ENCODE assay signal across 10 cellular contexts in the genomic region with DNA sequence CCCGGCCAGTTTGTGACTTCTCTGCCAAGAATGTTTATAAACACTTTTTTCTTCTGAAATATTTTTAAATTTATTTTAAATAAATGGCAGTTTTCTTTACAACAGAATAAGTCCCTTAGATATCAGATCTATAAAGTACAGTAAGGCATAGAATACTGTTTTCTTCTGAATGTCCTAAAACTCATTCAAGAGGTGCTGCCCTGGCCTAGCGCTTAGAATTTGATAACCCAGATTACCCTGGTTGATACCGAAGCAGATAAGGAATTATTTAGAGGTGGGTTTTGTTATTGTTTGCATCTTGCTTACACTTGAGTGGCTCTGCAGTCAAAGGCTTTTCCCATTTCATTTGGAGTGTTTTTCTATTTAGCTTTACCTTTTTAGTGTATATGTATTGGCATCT. TPM values are rescaled to one million over a fixed set of nuclear protein-coding genes. Genes with fewer than 3 reads are reported as not detected.
DNase-seq lines count a peak whose midpoint lies in the region; ATAC-seq and TF ChIP-seq lines count a peak whose summit lies in the region.
"Had no signal": no experiment of that assay in that cellular context is flagged by ENCODE, and none has a peak within 500 bp of the region (broad histone marks: within the 10 kb centered on the region; RNA-seq: fewer than 3 reads in every experiment).

No MANE protein-coding gene starts in this region.

- H3K27me3 ChIP-seq in heart left ventricle = no peaks in the 10 kb centered on the region
- no peaks in the 10 kb centered on the region for H3K27me3 ChIP-seq in adipocyte (replicated peaks; ENCODE audit: control insufficient read depth, insufficient read depth, low read length)
- H3K27me3 ChIP-seq in right lobe of liver = no peaks in the 10 kb centered on the region
- H3K27me3 ChIP-seq in upper lobe of left lung = no peaks in the 10 kb centered on the region

- H3K27ac ChIP-seq in heart left ventricle (no peak overlapping the region), right lobe of liver (no peak overlapping the region), upper lobe of left lung (no peak overlapping the region)

- no peak for TF ChIP-seq POLR2A in heart left ventricle (IDR thresholded peaks at IDR 0.05)
- TF ChIP-seq POLR2A in right lobe of liver (IDR thresholded peaks at IDR 0.05) = no peak
- no peak for TF ChIP-seq POLR2A in upper lobe of left lung (IDR thresholded peaks at IDR 0.05)

- 61 to 68% (median 65%) methylated on average over 3 of the region's 3 CpGs for WGBS in heart left ventricle, 4 donors
- WGBS in right lobe of liver (ENCODE audit: insufficient coverage, low coverage, low lambda C conversion rate, missing lambda C conversion rate) = 53% methylated on average over 3 of the region's 3 CpGs
- WGBS in upper lobe of left lung, 2 donors = 70 to 71% methylated on average over 3 of the region's 3 CpGs

- ATAC-seq in heart left ventricle = no peak
- ATAC-seq in left ventricle myocardium superior = no peak
- no peak for ATAC-seq in right lobe of liver
- ATAC-seq in upper lobe of left lung (ENCODE audit: low FRiP score in 2 of 2) = no peak
- ATAC-seq in GM18858 (IDR thresholded peaks at IDR 0.05; ENCODE audit: unreplicated experiment) = no peak

- H3K36me3 ChIP-seq in heart left ventricle (peaks cover 0 to 48% (median 41%) of the 10 kb centered on the region in 9 donors), adipocyte (ENCODE audit: control insufficient read depth, insufficient read depth, low read length, severe bottlenecking) (peaks cover 30% of the 10 kb centered on the region), right lobe of liver (peaks cover 0 to 13% (median 4%) of the 10 kb centered on the region in 4 donors), upper lobe of left lung (peaks cover 0 to 44% (median 17%) of the 10 kb centered on the region in 4 donors)

- TF ChIP-seq CTCF in heart left ventricle (IDR thresholded peaks at IDR 0.05) (no peak), right lobe of liver (IDR thresholded peaks at IDR 0.05) (no peak), upper lobe of left lung (IDR thresholded peaks at IDR 0.05) (no peak)

- TF ChIP-seq EP300 in upper lobe of left lung (IDR thresholded peaks at IDR 0.05) = no peak

- intact Hi-C loops in heart left ventricle (cut with DNase I) (no loop called here), left ventricle myocardium superior (cut with micrococcal nuclease) (no loop called here), right lobe of liver (cut with DNase I) (no loop called here)

- no peak for DNase-seq in heart left ventricle
- DNase-seq in left ventricle myocardium superior = no peak
- DNase-seq in adipocyte (ENCODE audit: low read depth) = no peak
- no peak for DNase-seq in right lobe of liver
- DNase-seq in upper lobe of left lung = no peak
- DNase-seq in HuH-7 (ENCODE audit: low spot score) = no peak
- DNase-seq in EL = no peak
- DNase-seq: NCI-H345, posterior cingulate gyrus had no signal

- H3K4me3 ChIP-seq in heart left ventricle (peak overlapping the region in 11 of 12 donors; percentile 78 to 97 (median 89)), adipocyte (ENCODE audit: low read length) (peak overlapping the region; percentile 97), right lobe of liver (peak overlapping the region in 2 of 3 donors; percentile 89 to 93), upper lobe of left lung (peak overlapping the region in 3 of 4 donors; percentile 85 to 98 (median 96))

- H3K9me3 ChIP-seq in heart left ventricle (no peaks in the 10 kb centered on the region), adipocyte (ENCODE audit: control insufficient read depth, low read length) (no peaks in the 10 kb centered on the region), right lobe of liver (no peaks in the 10 kb centered on the region), upper lobe of left lung (no peaks in the 10 kb centered on the region)

- H3K4me1 ChIP-seq in heart left ventricle = peaks cover 4 to 33% (median 21%) of the 10 kb centered on the region in 12 donors
- H3K4me1 ChIP-seq in adipocyte (ENCODE audit: control insufficient read depth, insufficient read depth, low read length) = peaks cover 39% of the 10 kb centered on the region
- H3K4me1 ChIP-seq in right lobe of liver = peaks cover 0 to 34% (median 13%) of the 10 kb centered on the region in 4 donors
- H3K4me1 ChIP-seq in upper lobe of left lung = peaks cover 19 to 30% (median 22%) of the 10 kb centered on the region in 4 donors

- peak overlapping the region; percentile 89 for H3K9ac ChIP-seq in adipocyte (ENCODE audit: low read length)

RNA-seq across cellular contexts. Expression of gene ACAD8, which starts 1.1 kb away (rescaled TPM):
- total RNA-seq in heart left ventricle (10 to 100 TPM; 23.2 to 48.2 (median 38.9) TPM), left ventricle myocardium superior (40.9 TPM), right lobe of liver (10 to 100 TPM; 19.1 to 28.3 (median 24.4) TPM), upper lobe of left lung (10 to 100 TPM; 27.7 to 64.4 (median 36.9) TPM)
- 10 to 100 TPM; 21.0 to 37.1 TPM for polyA plus RNA-seq in heart left ventricle

RNA-seq across cellular contexts. Expression of gene THYN1, which starts 1.3 kb away (rescaled TPM):
- 10 to 100 TPM; 34.1 to 47.8 (median 41.9) TPM for total RNA-seq in heart left ventricle
- polyA plus RNA-seq in heart left ventricle = 10 to 100 TPM; 48.8 to 59.4 TPM
- total RNA-seq in left ventricle myocardium superior = 39.5 TPM
- 10 to 100 TPM; 11.7 to 39.2 (median 20.6) TPM for total RNA-seq in right lobe of liver
- 10 to 100 TPM; 23.2 to 39.8 (median 34.2) TPM for total RNA-seq in upper lobe of left lung

RNA-seq across cellular contexts. Expression of gene GLB1L3, which starts 21.7 kb away (rescaled TPM):
- total RNA-seq in heart left ventricle (not detected), left ventricle myocardium superior (not detected), right lobe of liver (not detected), upper lobe of left lung (1 to 10 TPM in 2 of 6 donors, under 1 TPM in 2, not detected in 2; 0.17 to 1.3 (median 1.0) TPM)
- not detected for polyA plus RNA-seq in heart left ventricle

RNA-seq across cellular contexts. Expression of gene VPS26B, which starts 30.0 kb away (rescaled TPM):
- 10 to 100 TPM; 35.0 to 49.6 (median 37.8) TPM for total RNA-seq in heart left ventricle
- 10 to 100 TPM; 19.6 to 36.8 TPM for polyA plus RNA-seq in heart left ventricle
- total RNA-seq in left ventricle myocardium superior = 41.9 TPM
- total RNA-seq in right lobe of liver = 10 to 100 TPM; 22.6 to 33.7 (median 30.0) TPM
- total RNA-seq in upper lobe of left lung = 10 to 100 TPM; 27.2 to 42.6 (median 35.8) TPM

RNA-seq across cellular contexts. Expression of gene NCAPD3, which starts 30.7 kb away (rescaled TPM):
- total RNA-seq in heart left ventricle = 10 to 100 TPM in 6 of 9 donors, 1 to 10 TPM in 3; 9.4 to 18.8 (median 11.0) TPM
- polyA plus RNA-seq in heart left ventricle = 1 to 10 TPM; 4.7 to 9.8 TPM
- 9.7 TPM for total RNA-seq in left ventricle myocardium superior
- 10 to 100 TPM; 11.9 to 21.8 (median 15.5) TPM for total RNA-seq in right lobe of liver
- 10 to 100 TPM in 5 of 6 donors, 1 to 10 TPM in 1; 9.9 to 32.5 (median 15.8) TPM for total RNA-seq in upper lobe of left lung
